ENCODE assay signal across 12 cellular contexts in genomic region chr10:99233000-99233679, GRCh38. TPM values are rescaled to one million over a fixed set of nuclear protein-coding genes. Genes with fewer than 3 reads are reported as not detected.
DNase-seq lines count a peak whose midpoint lies in the region; ATAC-seq, FAIRE-seq and TF ChIP-seq lines count a peak whose summit lies in the region.
"Had no signal": no experiment of that assay in that cellular context is flagged by ENCODE, and none has a peak within 500 bp of the region (broad histone marks: within the 10 kb centered on the region; RNA-seq: fewer than 3 reads in every experiment).

No MANE protein-coding gene starts in this region.

- WGBS in SK-N-SH (ENCODE audit: low lambda C conversion rate): 17% methylated on average over 18 of the region's 18 CpGs

- no peaks in the 10 kb centered on the region for H3K9me2 ChIP-seq in SK-N-SH

- no peak for TF ChIP-seq RAD21 in SK-N-SH (IDR thresholded peaks at IDR 0.05; ENCODE audit: low read length)

- DNase-seq in SK-N-SH: peak; percentile 30
- DNase-seq in ascending aorta (ENCODE audit: low spot score in 2 of 2): no peak
- no peak for DNase-seq in keratinocyte (ENCODE audit: low read depth, low spot score)
- DNase-seq in stimulated activated naive CD8-positive, alpha-beta T cell treated with anti-CD3 and anti-CD28 coated beads, Interleukin-15, amount 100 ng/mL, for 72 hours: no peak
- DNase-seq in germinal center (ENCODE audit: low spot score): no peak
- no peak for DNase-seq in NCI-H774 (lab: John Stamatoyannopoulos, UW)
- DNase-seq: DMS79 treated with DMSO at 0.1 percent for 48 hours had no signal

- H3K36me3 ChIP-seq in SK-N-SH (replicated peaks in 1 of 2; ENCODE audit: control insufficient read depth in 1 of 2, insufficient read depth in 2 of 2, low read length in 1 of 2) (no peaks in the 10 kb centered on the region), ascending aorta (no peaks in the 10 kb centered on the region), keratinocyte (ENCODE audit: control insufficient read depth in 2 of 2, extremely low read depth in 1 of 2, insufficient read depth in 2 of 2, low read length in 2 of 2) (no peaks in the 10 kb centered on the region)

- no peak for TF ChIP-seq CTCF in SK-N-SH (IDR thresholded peaks at IDR 0.05)
- no peak for TF ChIP-seq CTCF in ascending aorta (IDR thresholded peaks at IDR 0.05)
- no peak for TF ChIP-seq CTCF in keratinocyte (optimal IDR thresholded peaks at IDR 0.05 in 1 of 3, IDR thresholded peaks at IDR 0.05 in 1 of 3, conservative IDR thresholded peaks at IDR 0.05 in 1 of 3; ENCODE audit: extremely low read depth in 1 of 3, insufficient read depth in 2 of 3, low read length in 3 of 3)

- H3K27ac ChIP-seq in SK-N-SH (ENCODE audit: low read depth in 2 of 2, low read length in 1 of 2): no peak overlapping the region
- peak overlapping the region; percentile 38 to 55 for H3K27ac ChIP-seq in ascending aorta
- no peak overlapping the region for H3K27ac ChIP-seq in keratinocyte (ENCODE audit: control insufficient read depth, insufficient read depth, low read length)

- no peak for FAIRE-seq in keratinocyte (lab: Jason Lieb, UNC)
- FAIRE-seq: A204.1 had no signal

- H3K4me1 Mint-ChIP-seq in stimulated activated naive CD8-positive, alpha-beta T cell treated with anti-CD3 and anti-CD28 coated beads, Interleukin-15, amount 100 ng/mL, for 72 hours: peaks cover 51% of the 10 kb centered on the region

- dilution Hi-C loops in keratinocyte (cut with MboI; ENCODE audit: extremely low pct_ligation_motif_present, low sequenced_read_pairs): no loop called here

- H3K4me2 ChIP-seq in SK-N-SH: peak overlapping the region; percentile 79; the same call in 1 of the 2 replicates
- peak overlapping the region; percentile 10 for H3K4me2 ChIP-seq in keratinocyte (ENCODE audit: control insufficient read depth, extremely low read depth, insufficient read depth, low read depth, low read length)

- H3K4me1 ChIP-seq in SK-N-SH (ENCODE audit: control insufficient read depth in 1 of 2, insufficient read depth in 2 of 2, low read depth in 1 of 2, low read length in 1 of 2) (peaks cover 0 to 11% of the 10 kb centered on the region in 2 experiments; a peak in 1 of 4 replicates), ascending aorta (peaks cover 3 to 8% of the 10 kb centered on the region in 2 donors), keratinocyte (ENCODE audit: control insufficient read depth, extremely low read depth, insufficient read depth, low read length) (no peaks in the 10 kb centered on the region)

- no peaks in the 10 kb centered on the region for H3K9me3 Mint-ChIP-seq in stimulated activated naive CD8-positive, alpha-beta T cell treated with anti-CD3 and anti-CD28 coated beads, Interleukin-15, amount 100 ng/mL, for 72 hours
- H3K9me3 Mint-ChIP-seq: T-cell had no signal

- H3K9me1 ChIP-seq in keratinocyte (ENCODE audit: control insufficient read depth, extremely low read depth, insufficient read depth, low read length): no peaks in the 10 kb centered on the region

- POLR2A ChIA-PET in SK-N-SH (lab: Yijun Ruan, JAX): no interaction called here

- CTCF ChIA-PET in SK-N-SH (lab: Yijun Ruan, JAX): interaction anchor here (0.6 to 3.1 kb wide), 4 partner anchors 14 to 766 kb away, joined by 3 to 12 read pairs (median 6); no protein-coding TSS in a partner anchor

- peak overlapping the region; percentile 76 to 85 for H3K4me3 Mint-ChIP-seq in stimulated activated naive CD8-positive, alpha-beta T cell treated with anti-CD3 and anti-CD28 coated beads, Interleukin-15, amount 100 ng/mL, for 72 hours

- intact Hi-C loops in ascending aorta (cut with DNase I): loop anchor here (5.0 to 10.0 kb wide), 2 partner anchors 199 to 268 kb away; partner anchors contain the start of gene GOT1

- H3K79me2 ChIP-seq in SK-N-SH (ENCODE audit: insufficient read depth) (no peaks in the 10 kb centered on the region), keratinocyte (ENCODE audit: control insufficient read depth, insufficient read depth, low read length) (no peaks in the 10 kb centered on the region)

- no peaks in the 10 kb centered on the region for H3F3A ChIP-seq in SK-N-SH (replicated peaks; ENCODE audit: insufficient read depth)

- H3K9ac ChIP-seq in SK-N-SH (no peak overlapping the region), keratinocyte (ENCODE audit: control insufficient read depth, extremely low read depth, insufficient read depth, low read length) (no peak overlapping the region)

- H2AFZ ChIP-seq in SK-N-SH (ENCODE audit: low read depth) (no peak overlapping the region), keratinocyte (ENCODE audit: control insufficient read depth, low read length) (no peak overlapping the region)

- H3K9me3 ChIP-seq in SK-N-SH (no peaks in the 10 kb centered on the region), ascending aorta (no peaks in the 10 kb centered on the region), keratinocyte (ENCODE audit: control insufficient read depth, low read depth, low read length) (no peaks in the 10 kb centered on the region)

- TF ChIP-seq EP300 in SK-N-SH (IDR thresholded peaks at IDR 0.05; ENCODE audit: borderline replicate concordance in 1 of 2, low read depth in 1 of 2, low read length in 1 of 2): no peak

- H3K4me3 ChIP-seq in SK-N-SH (ENCODE audit: low read depth in 2 of 2, low read length in 1 of 2) (no peak overlapping the region), ascending aorta (peak overlapping the region; percentile 64 to 81), keratinocyte (ENCODE audit: control insufficient read depth in 2 of 3, extremely low read depth in 1 of 3, insufficient read depth in 2 of 3, low read depth in 1 of 3, low read length in 3 of 3) (no peak overlapping the region)

- H4K20me1 ChIP-seq in SK-N-SH (ENCODE audit: insufficient read depth): no peaks in the 10 kb centered on the region
- H4K20me1 ChIP-seq in keratinocyte (ENCODE audit: control insufficient read depth, extremely low read depth, insufficient read depth, low read length): peaks cover 4% of the 10 kb centered on the region

- ATAC-seq in SK-N-SH treated with all-trans-retinoic acid at 6 μM for 48 hours (no peak), GM18498 (IDR thresholded peaks at IDR 0.05; ENCODE audit: unreplicated experiment) (no peak)
- no peak for ATAC-seq in stimulated activated naive CD8-positive, alpha-beta T cell treated with anti-CD3 and anti-CD28 coated beads, Interleukin-15, amount 100 ng/mL, for 72 hours

- H3K27me3 Mint-ChIP-seq in stimulated activated naive CD8-positive, alpha-beta T cell treated with anti-CD3 and anti-CD28 coated beads, Interleukin-15, amount 100 ng/mL, for 72 hours: peaks cover 98% of the 10 kb centered on the region

- H3K27me3 ChIP-seq in SK-N-SH (ENCODE audit: insufficient read depth) (peaks cover 57% of the 10 kb centered on the region), ascending aorta (peaks cover 5% of the 10 kb centered on the region), keratinocyte (ENCODE audit: control insufficient read depth, extremely low read depth, insufficient read depth, low read length) (peaks cover 80% of the 10 kb centered on the region)

- no peak overlapping the region for H3K27ac Mint-ChIP-seq in stimulated activated naive CD8-positive, alpha-beta T cell treated with anti-CD3 and anti-CD28 coated beads, Interleukin-15, amount 100 ng/mL, for 72 hours
- H3K27ac Mint-ChIP-seq: T-cell had no signal

TF ChIP-seq in SK-N-SH, 30 proteins besides CTCF, POLR2A, EP300 and RAD21 (continues in another document):
- TF ChIP-seq GABPA (IDR thresholded peaks at IDR 0.05; ENCODE audit: low read depth): no peak
- no peak for TF ChIP-seq ELF1 (IDR thresholded peaks at IDR 0.05)
- no peak for TF ChIP-seq FOXM1 (IDR thresholded peaks at IDR 0.05; ENCODE audit: low read depth)
- TF ChIP-seq PBX3 (IDR thresholded peaks at IDR 0.05): no peak
- TF ChIP-seq TAF1 (IDR thresholded peaks at IDR 0.05; ENCODE audit: borderline replicate concordance, low read depth, low read length): no peak
- TF ChIP-seq POLR2AphosphoS5 (IDR thresholded peaks at IDR 0.05; ENCODE audit: low read depth, low read length): no peak

TF ChIP-seq in SK-N-SH treated with all-trans-retinoic acid at 6 μM for 48 hours, 23 proteins besides CTCF, POLR2A, EP300 and RAD21 (continues in another document):
- TF ChIP-seq TCF4 (CRISPR knock-in tag; IDR thresholded peaks at IDR 0.05; ENCODE audit: borderline replicate concordance): no peak
- no peak for TF ChIP-seq ZC3H10 (CRISPR knock-in tag; IDR thresholded peaks at IDR 0.05)
- TF ChIP-seq ESRRG (CRISPR knock-in tag; IDR thresholded peaks at IDR 0.05): no peak
- TF ChIP-seq OSR1 (CRISPR knock-in tag; IDR thresholded peaks at IDR 0.05): no peak
- no peak for TF ChIP-seq PATZ1 (CRISPR knock-in tag; IDR thresholded peaks at IDR 0.05; ENCODE audit: borderline replicate concordance)
- no peak for TF ChIP-seq ZFP30 (CRISPR knock-in tag; IDR thresholded peaks at IDR 0.05)

RNA-seq across cellular contexts. Expression of gene HPSE2, which starts 2.5 kb away (rescaled TPM):
- polyA plus RNA-seq in SK-N-SH (2012; rRNA removed) (not detected in 2 replicates), keratinocyte (0.01 TPM in 1 of 3 replicates, not detected in the others)
- not detected in 2 replicates for polyA plus RNA-seq in SK-N-SH (2012; cell fraction: cytosol; rRNA removed)
- 0.01 TPM in 1 of 2 replicates, not detected in the other for polyA plus RNA-seq in SK-N-SH (2012; cell fraction: nucleus; rRNA removed)
- total RNA-seq in ascending aorta: not detected
- not detected for polyA plus RNA-seq in keratinocyte (2011; ENCODE audit: low read depth)
- 0.02 TPM in 1 of 2 replicates, not detected in the other for polyA plus RNA-seq in keratinocyte (2011; cell fraction: cytosol; rRNA removed)
- 0.08 TPM in 1 of 2 replicates, not detected in the other for polyA plus RNA-seq in keratinocyte (2011; cell fraction: nucleus; rRNA removed)
- not detected in 2 replicates for polyA plus RNA-seq in keratinocyte (2012; ENCODE audit: low replicate concordance)
- not detected in 3 replicates for polyA minus RNA-seq in keratinocyte
- polyA minus RNA-seq in keratinocyte (2011; cell fraction: cytosol; rRNA and poly(A)+ RNA removed): not detected
- not detected in 2 replicates for polyA minus RNA-seq in keratinocyte (2011; cell fraction: nucleus; rRNA and poly(A)+ RNA removed)
- total RNA-seq: cerebellum had no signal

Comparison
In these comparisons a context has a peak if more than half of its experiments do, and no peak if none do; other contexts are left out.
1. H3K27ac ChIP-seq: peak in ascending aorta (2 of 2); none in SK-N-SH (0 of 2) and keratinocyte (single experiment).
2. H3K4me3 ChIP-seq: peak in ascending aorta (2 of 2); none in SK-N-SH (0 of 2) and keratinocyte (0 of 3).